9 cellular contexts compared by ENCODE assay signal in genomic region chr12:120971299-120972180, GRCh38. TPM values are rescaled to one million over a fixed set of nuclear protein-coding genes. Genes with fewer than 3 reads are reported as not detected.
DNase-seq lines count a peak whose midpoint lies in the region; FAIRE-seq and TF ChIP-seq lines count a peak whose summit lies in the region.
"Had no signal": no experiment of that assay in that cellular context is flagged by ENCODE, and none has a peak within 500 bp of the region (broad histone marks: within the 10 kb centered on the region; RNA-seq: fewer than 3 reads in every experiment).

No MANE protein-coding gene starts in this region.

- TF ChIP-seq CTCF in C4-2B (conservative IDR thresholded peaks at IDR 0.05) (peak; percentile 85), VCaP (conservative IDR thresholded peaks at IDR 0.05) (peak; percentile 93), endothelial cell of umbilical vein (IDR thresholded peaks at IDR 0.05; ENCODE audit: extremely low read depth in 1 of 2, insufficient read depth in 1 of 2, low read depth in 1 of 2, low read length in 2 of 2) (peak; percentile 54 to 58)

- H3K4me2 ChIP-seq in endothelial cell of umbilical vein (ENCODE audit: insufficient read depth, low read length) = no peak overlapping the region

- H3K4me1 ChIP-seq in endothelial cell of umbilical vein (ENCODE audit: control insufficient read depth, extremely low read depth, insufficient read depth, low read length) = no peaks in the 10 kb centered on the region

- H3K27ac ChIP-seq in C4-2B (no peak overlapping the region), VCaP (no peak overlapping the region), endothelial cell of umbilical vein (ENCODE audit: insufficient read depth, low read depth, low read length) (no peak overlapping the region)

- no peaks in the 10 kb centered on the region for H3K36me3 ChIP-seq in endothelial cell of umbilical vein (ENCODE audit: control insufficient read depth in 2 of 2, extremely low read depth in 1 of 2, insufficient read depth in 2 of 2, low read length in 2 of 2)
- no peaks in the 10 kb centered on the region for H3K36me3 ChIP-seq in MG63

- no peak for TF ChIP-seq POLR2A in endothelial cell of umbilical vein (IDR thresholded peaks at IDR 0.05; ENCODE audit: low read depth, low read length)

- POLR2A ChIA-PET in endothelial cell of umbilical vein (lab: Charles Lee) = no interaction called here

- H3K9me3 ChIP-seq in endothelial cell of umbilical vein (replicated peaks; ENCODE audit: control insufficient read depth, insufficient read depth, low read length) (no peaks in the 10 kb centered on the region), MG63 (no peaks in the 10 kb centered on the region)

- intact Hi-C loops in endothelial cell of umbilical vein (cut with micrococcal nuclease) = loop anchor here (1.0 to 5.0 kb wide), 5 partner anchors 114 to 388 kb away; partner anchors contain the start of gene ACADS

- CTCF ChIA-PET in endothelial cell of umbilical vein (lab: Charles Lee) = interaction anchor here (0.6 to 4.0 kb wide), 62 partner anchors 8 to 645 kb away, joined by 3 to 99 read pairs (median 4); partner anchors contain the start of genes ACADS, MLEC, POP5 and UNC119B

- DNase-seq in GM19240 (ENCODE audit: insufficient read length, low spot score) (peak; percentile 75), NCI-H2171 (lab: John Stamatoyannopoulos, UW) (peak; percentile 14), endothelial cell of umbilical vein (ENCODE audit: low read depth, low spot score) (peak; percentile 58), middle frontal gyrus (ENCODE audit: extremely low spot score, low spot score) (peak; percentile 49), MG63 (no peak), mucosa of gallbladder (ENCODE audit: low spot score) (no peak)

- no peaks in the 10 kb centered on the region for H4K20me1 ChIP-seq in endothelial cell of umbilical vein (replicated peaks; ENCODE audit: control insufficient read depth, extremely low read depth, insufficient read depth, low read length)

- no peaks in the 10 kb centered on the region for H3K79me2 ChIP-seq in endothelial cell of umbilical vein (ENCODE audit: control insufficient read depth, insufficient read depth, low read length)

- no peaks in the 10 kb centered on the region for H3K9me1 ChIP-seq in endothelial cell of umbilical vein (replicated peaks; ENCODE audit: control insufficient read depth, extremely low read depth, insufficient read depth, low read length)

- H3K4me3 ChIP-seq in endothelial cell of umbilical vein (replicated peaks in 1 of 3; ENCODE audit: insufficient read depth in 1 of 3, low read depth in 1 of 3, low read length in 3 of 3) = no peak overlapping the region
- no peak overlapping the region for H3K4me3 ChIP-seq in MG63

- no peak overlapping the region for H2AFZ ChIP-seq in endothelial cell of umbilical vein (ENCODE audit: low read depth, low read length)

- no peaks in the 10 kb centered on the region for H3K27me3 ChIP-seq in endothelial cell of umbilical vein (ENCODE audit: control insufficient read depth in 2 of 2, insufficient read depth in 2 of 2, low read length in 2 of 2)
- H3K27me3 ChIP-seq in MG63 = no peaks in the 10 kb centered on the region

- peak; percentile 78 for FAIRE-seq in endothelial cell of umbilical vein (lab: Jason Lieb, UNC)

- dilution Hi-C loops in endothelial cell of umbilical vein (cut with MboI; ENCODE audit: extremely low pct_ligation_motif_present, low sequenced_read_pairs) = no loop called here

- H3K9ac ChIP-seq in endothelial cell of umbilical vein (replicated peaks; ENCODE audit: extremely low read depth, insufficient read depth, low read length) = no peak overlapping the region

- no TSS peak for BruUV-seq in endothelial cell of umbilical vein (replicated peaks; lab: Mats Ljungman, UMichigan)

TF ChIP-seq in endothelial cell of umbilical vein, 7 proteins besides CTCF, POLR2A, EP300 and RAD21:
- no peak for TF ChIP-seq FOS (IDR thresholded peaks at IDR 0.05; ENCODE audit: borderline replicate concordance, insufficient read depth, low read length)
- no peak for TF ChIP-seq EZH2 (IDR thresholded peaks at IDR 0.05; ENCODE audit: borderline replicate concordance, low read depth, low read length, severe bottlenecking)
- TF ChIP-seq JUN (IDR thresholded peaks at IDR 0.05; ENCODE audit: borderline replicate concordance, insufficient read depth, insufficient read length, low read depth) = no peak
- no peak for TF ChIP-seq MYC (IDR thresholded peaks at IDR 0.05; ENCODE audit: low read depth, low read length)
- TF ChIP-seq MAX (IDR thresholded peaks at IDR 0.05; ENCODE audit: insufficient read depth, insufficient read length) = no peak
- TF ChIP-seq POLR2AphosphoS5 (IDR thresholded peaks at IDR 0.05; ENCODE audit: insufficient read depth, low read depth, low read length) = no peak
- no peak for TF ChIP-seq GATA2 (IDR thresholded peaks at IDR 0.05; ENCODE audit: insufficient read depth, insufficient read length, low read depth, low read length)

RNA-seq across cellular contexts. Expression of gene HNF1A, which starts 6.8 kb away (rescaled TPM):
- total RNA-seq in endothelial cell of umbilical vein = not detected in 2 replicates
- polyA plus RNA-seq in endothelial cell of umbilical vein = not detected in 2 replicates
- not detected in 2 replicates for polyA plus RNA-seq in endothelial cell of umbilical vein (2011; cell fraction: cytosol; rRNA removed)
- not detected in 2 replicates for polyA plus RNA-seq in endothelial cell of umbilical vein (2011; cell fraction: nucleus; rRNA removed)
- not detected in 2 replicates for polyA plus RNA-seq in endothelial cell of umbilical vein (2012)
- polyA minus RNA-seq in endothelial cell of umbilical vein = not detected in 2 replicates
- polyA minus RNA-seq in endothelial cell of umbilical vein (2011; cell fraction: cytosol; rRNA and poly(A)+ RNA removed) = not detected
- not detected in 2 replicates for polyA minus RNA-seq in endothelial cell of umbilical vein (2011; cell fraction: nucleus; rRNA and poly(A)+ RNA removed)
- not detected in 2 replicates for total RNA-seq in MG63 (2014; rRNA removed; shearing (Covaris generic); ENCODE audit: low replicate concordance)
- 12.0 TPM for total RNA-seq in mucosa of gallbladder
- polyA plus RNA-seq: IgD-negative memory B cell had no signal

RNA-seq across cellular contexts. Expression of gene C12orf43, which starts 44.7 kb away (rescaled TPM):
- total RNA-seq in endothelial cell of umbilical vein (24.7 and 26.1 TPM in 2 replicates), mucosa of gallbladder (14.7 TPM)
- 9.6 and 12.3 TPM in 2 replicates for polyA plus RNA-seq in endothelial cell of umbilical vein
- 16.8 and 19.6 TPM in 2 replicates for polyA plus RNA-seq in endothelial cell of umbilical vein (2011; cell fraction: cytosol; rRNA removed)
- polyA plus RNA-seq in endothelial cell of umbilical vein (2011; cell fraction: nucleus; rRNA removed) = 12.6 and 14.9 TPM in 2 replicates
- polyA plus RNA-seq in endothelial cell of umbilical vein (2012) = 15.6 and 17.2 TPM in 2 replicates
- 7.2 and 11.3 TPM in 2 replicates for polyA minus RNA-seq in endothelial cell of umbilical vein
- polyA minus RNA-seq in endothelial cell of umbilical vein (2011; cell fraction: cytosol; rRNA and poly(A)+ RNA removed) = 4.9 TPM
- 10.5 and 12.4 TPM in 2 replicates for polyA minus RNA-seq in endothelial cell of umbilical vein (2011; cell fraction: nucleus; rRNA and poly(A)+ RNA removed)
- total RNA-seq in MG63 (2014; rRNA removed; shearing (Covaris generic); ENCODE audit: low replicate concordance) = 14.9 and 20.7 TPM in 2 replicates

Comparison
In these comparisons a context has a peak if more than half of its experiments do, and no peak if none do; other contexts are left out.
1. DNase-seq: peak in GM19240 (single experiment), NCI-H2171 (single experiment), endothelial cell of umbilical vein (single experiment) and middle frontal gyrus (single experiment); none in MG63 (single experiment) and mucosa of gallbladder (single experiment).
2. RNA of gene HNF1A, which starts 6.8 kb away (total RNA-seq): 12.0 TPM in mucosa of gallbladder (single experiment); not detected in endothelial cell of umbilical vein and not detected in MG63; every median in the first group is over 10 times any median in the second.
3. Peak in every context shown above with its lines, with median percentiles within 50 percentile points of each other: CTCF ChIP-seq.